7 cellular contexts compared by ENCODE assay signal in the genomic region with DNA sequence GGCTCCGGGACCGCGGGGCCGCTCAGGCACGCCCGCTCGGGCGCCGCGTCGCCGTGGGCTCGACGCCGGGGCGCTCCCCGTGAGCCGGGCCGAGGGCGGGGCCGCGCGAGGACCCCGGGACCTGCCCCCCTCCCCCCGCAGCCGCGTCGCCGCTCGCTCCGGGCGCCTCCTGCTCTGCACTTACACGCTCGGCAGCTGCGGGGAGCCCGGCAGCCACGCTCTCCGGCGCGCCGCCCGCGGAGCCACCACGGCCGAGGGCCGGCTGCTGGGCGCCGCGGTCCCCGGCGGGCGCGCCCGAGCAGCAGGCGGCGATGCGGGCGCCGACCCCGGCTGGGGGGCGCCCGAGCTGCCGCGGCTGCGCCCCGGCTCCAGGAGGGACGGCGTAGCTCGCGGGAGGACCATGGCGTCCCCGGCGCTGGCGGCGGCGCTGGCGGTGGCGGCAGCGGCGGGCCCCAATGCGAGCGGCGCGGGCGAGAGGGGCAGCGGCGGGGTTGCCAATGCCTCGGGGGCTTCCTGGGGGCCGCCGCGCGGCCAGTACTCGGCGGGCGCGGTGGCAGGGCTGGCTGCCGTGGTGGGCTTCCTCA. TPM values are rescaled to one million over a fixed set of nuclear protein-coding genes. Genes with fewer than 3 reads are reported as not detected.
DNase-seq lines count a peak whose midpoint lies in the region; ATAC-seq and TF ChIP-seq lines count a peak whose summit lies in the region.

A gene (plus strand): TSS at position 179 of the 584 bp plus-strand sequence. CDS start 222 bp downstream, at position 401.

- no peaks in the 10 kb centered on the region for H3K36me3 Mint-ChIP-seq in activated CD8-positive, alpha-beta T cell treated with anti-CD3 and anti-CD28 coated beads for 36 hours (ENCODE audit: low read depth)

- CTCF ChIA-PET in activated CD8-positive, alpha-beta T cell treated with anti-CD3 and anti-CD28 coated beads for 36 hours (lab: Charles Lee), result interaction anchor here (1.5 to 2.7 kb wide), 2 partner anchors 13 to 115 kb away, joined by 3 to 9 read pairs; no protein-coding TSS in a partner anchor

- H3K9me3 Mint-ChIP-seq in activated CD8-positive, alpha-beta T cell treated with anti-CD3 and anti-CD28 coated beads for 36 hours, result no peaks in the 10 kb centered on the region

- H2AFZ ChIP-seq in GM23248 (peak within 1 kb of the TSS; percentile 78), hepatocyte (no peak within 1 kb of the TSS), smooth muscle cell (ENCODE audit: low read depth) (peak within 1 kb of the TSS; percentile 31)

- H3K4me3 Mint-ChIP-seq in activated CD8-positive, alpha-beta T cell treated with anti-CD3 and anti-CD28 coated beads for 36 hours, result peak within 1 kb of the TSS; percentile 52

- H4K20me1 ChIP-seq in GM23248 (ENCODE audit: insufficient read depth), result no peaks in the 10 kb centered on the region
- H4K20me1 ChIP-seq in hepatocyte (ENCODE audit: insufficient read depth, poor library complexity, severe bottlenecking), result peaks cover 2% of the 10 kb centered on the region
- no peaks in the 10 kb centered on the region for H4K20me1 ChIP-seq in smooth muscle cell (ENCODE audit: low read depth)

- peak within 1 kb of the TSS; percentile 21; the same call in 1 of the 2 replicates for H3K9ac ChIP-seq in GM23248
- no peak within 1 kb of the TSS for H3K9ac ChIP-seq in smooth muscle cell (ENCODE audit: low read depth)

- in situ Hi-C loops in GM23248 (cut with MboI), result no loop called here

- no peaks in the 10 kb centered on the region for H3K9me3 ChIP-seq in GM23248 (ENCODE audit: low read depth)
- H3K9me3 ChIP-seq in hepatocyte (ENCODE audit: low read depth), result no peaks in the 10 kb centered on the region
- H3K9me3 ChIP-seq in smooth muscle cell (replicated peaks; ENCODE audit: low read depth), result no peaks in the 10 kb centered on the region
- H3K9me3 ChIP-seq in left lung, result no peaks in the 10 kb centered on the region

- ATAC-seq in activated CD8-positive, alpha-beta T cell treated with anti-CD3 and anti-CD28 coated beads for 36 hours, result no peak
- ATAC-seq in left lung, result no peak

- H3K4me1 ChIP-seq in GM23248 (ENCODE audit: insufficient read depth), result no peaks in the 10 kb centered on the region
- H3K4me1 ChIP-seq in hepatocyte (ENCODE audit: insufficient read depth), result no peaks in the 10 kb centered on the region
- no peaks in the 10 kb centered on the region for H3K4me1 ChIP-seq in smooth muscle cell (ENCODE audit: low read depth)
- H3K4me1 ChIP-seq in left lung, result peaks cover 0 to 8% of the 10 kb centered on the region in 2 donors

- no peaks in the 10 kb centered on the region for H3K79me2 ChIP-seq in GM23248 (ENCODE audit: insufficient read depth)
- H3K79me2 ChIP-seq in hepatocyte, result no peaks in the 10 kb centered on the region
- no peaks in the 10 kb centered on the region for H3K79me2 ChIP-seq in smooth muscle cell (ENCODE audit: low read depth)

- TF ChIP-seq CTCF in activated CD8-positive, alpha-beta T cell treated with anti-CD3 and anti-CD28 coated beads for 36 hours (IDR thresholded peaks at IDR 0.05), result no peak
- TF ChIP-seq CTCF in hepatocyte (IDR thresholded peaks at IDR 0.05; ENCODE audit: poor library complexity) (no peak), smooth muscle cell (IDR thresholded peaks at IDR 0.05; ENCODE audit: borderline replicate concordance, insufficient read depth, poor library complexity, severe bottlenecking) (no peak), left lung (IDR thresholded peaks at IDR 0.05) (no peak)

- POLR2A ChIA-PET in activated CD8-positive, alpha-beta T cell treated with anti-CD3 and anti-CD28 coated beads for 36 hours (lab: Charles Lee), result no interaction called here

- H3K4me2 ChIP-seq in GM23248 (ENCODE audit: unreplicated experiment) (peak within 1 kb of the TSS; percentile 68), hepatocyte (peak within 1 kb of the TSS; percentile 97), smooth muscle cell (peak within 1 kb of the TSS; percentile 87)

- peaks cover 9% of the 10 kb centered on the region for H3K4me1 Mint-ChIP-seq in activated CD8-positive, alpha-beta T cell treated with anti-CD3 and anti-CD28 coated beads for 36 hours (ENCODE audit: low read depth)

- no peak within 1 kb of the TSS for H3K27ac Mint-ChIP-seq in activated CD8-positive, alpha-beta T cell treated with anti-CD3 and anti-CD28 coated beads for 36 hours

- intact Hi-C loops in activated CD8-positive, alpha-beta T cell treated with anti-CD3 and anti-CD28 coated beads for 36 hours (cut with micrococcal nuclease), result loop anchor here (5.0 kb wide), 1 partner anchor 116 kb away; no protein-coding TSS in a partner anchor
- intact Hi-C loops in left lung (cut with DNase I), result no loop called here

- H3K27ac ChIP-seq in GM23248 (no peak within 1 kb of the TSS), hepatocyte (no peak within 1 kb of the TSS), smooth muscle cell (ENCODE audit: low read depth) (no peak within 1 kb of the TSS), left lung (no peak within 1 kb of the TSS)

- peaks cover 36% of the 10 kb centered on the region for H3K27me3 ChIP-seq in GM23248 (replicated peaks; ENCODE audit: insufficient read depth)
- peaks cover 49% of the 10 kb centered on the region for H3K27me3 ChIP-seq in hepatocyte
- peaks cover 29% of the 10 kb centered on the region for H3K27me3 ChIP-seq in smooth muscle cell (ENCODE audit: low read depth)
- H3K27me3 ChIP-seq in left lung, result peaks cover 25 to 92% of the 10 kb centered on the region in 2 donors

- WGBS in GM23248 (ENCODE audit: low coverage in 1 of 2, low lambda C conversion rate in 2 of 2, missing lambda C conversion rate in 2 of 2), 2 experiments, result 2% methylated on average over 40 to 92 of the region's 97 CpGs
- under 1% methylated on average over 40 of the region's 97 CpGs for WGBS in hepatocyte (ENCODE audit: low lambda C conversion rate, missing lambda C conversion rate)
- 1% methylated on average over 74 of the region's 97 CpGs for WGBS in smooth muscle cell (ENCODE audit: low lambda C conversion rate)

- H3K36me3 ChIP-seq in GM23248 (ENCODE audit: low read depth) (no peaks in the 10 kb centered on the region), hepatocyte (replicated peaks; ENCODE audit: insufficient read depth, low read depth) (no peaks in the 10 kb centered on the region), smooth muscle cell (ENCODE audit: low read depth) (no peaks in the 10 kb centered on the region), left lung (no peaks in the 10 kb centered on the region)

- H3K4me3 ChIP-seq in GM23248, result peak within 1 kb of the TSS; percentile 72
- no peak within 1 kb of the TSS for H3K4me3 ChIP-seq in hepatocyte
- peak within 1 kb of the TSS; percentile 50 for H3K4me3 ChIP-seq in smooth muscle cell
- peak within 1 kb of the TSS in 1 of 2 donors; percentile 13 for H3K4me3 ChIP-seq in left lung

- no peaks in the 10 kb centered on the region for H3F3A ChIP-seq in GM23248 (ENCODE audit: insufficient read depth)
- no peaks in the 10 kb centered on the region for H3F3A ChIP-seq in smooth muscle cell (ENCODE audit: low read depth)

- DNase-seq in GM23248 (peak; percentile 59), hepatocyte (ENCODE audit: low spot score) (peak; percentile 79), smooth muscle cell (lab: John Stamatoyannopoulos, UW; ENCODE audit: unreplicated experiment) (no peak), NCI-H146 (lab: John Stamatoyannopoulos, UW) (no peak), islet precursor cell (no peak), left lung (no peak)
- DNase-seq in activated CD8-positive, alpha-beta T cell treated with anti-CD3 and anti-CD28 coated beads for 36 hours, result no peak

- H3K9me2 ChIP-seq in GM23248 (ENCODE audit: insufficient read depth) (no peaks in the 10 kb centered on the region), hepatocyte (replicated peaks; ENCODE audit: insufficient read depth) (no peaks in the 10 kb centered on the region)

- H3K27me3 Mint-ChIP-seq in activated CD8-positive, alpha-beta T cell treated with anti-CD3 and anti-CD28 coated beads for 36 hours, result peaks cover 21% of the 10 kb centered on the region

RNA-seq across cellular contexts. Expression of the gene that starts here (rescaled TPM):
- 2.2 and 3.9 TPM in 2 replicates for total RNA-seq in GM23248 (2014; rRNA removed; shearing (Covaris generic))
- polyA plus RNA-seq in GM23248 (2016; fragmentation: Nextera tagmentation; extraction: Ambion mirVana), result 0.09 and 0.14 TPM in 2 replicates
- under 1 TPM in 1 of 2 experiments, not detected in 1; 0.27 TPM for total RNA-seq in activated CD8-positive, alpha-beta T cell treated with anti-CD3 and anti-CD28 coated beads for 36 hours
- total RNA-seq in hepatocyte, result 4.9 and 6.3 TPM in 2 replicates
- polyA plus RNA-seq in hepatocyte, result 7.7 and 11.0 TPM in 2 replicates
- 1.6 and 1.7 TPM in 2 replicates for total RNA-seq in smooth muscle cell
- 0.53 and 1.5 TPM in 2 replicates for polyA plus RNA-seq in smooth muscle cell
- 1 to 10 TPM; 1.4 to 3.2 TPM for total RNA-seq in left lung

Comparison
In these comparisons a context has a peak if more than half of its experiments do, and no peak if none do; other contexts are left out.
1. DNase-seq: peak in GM23248 (single experiment) and hepatocyte (single experiment); none in activated CD8-positive, alpha-beta T cell treated with anti-CD3 and anti-CD28 coated beads for 36 hours (single experiment), smooth muscle cell (single experiment), NCI-H146 (single experiment), islet precursor cell (single experiment) and left lung (0 of 2).
2. Peak in every context shown above with its lines, with median percentiles within 50 percentile points of each other: H3K4me2 ChIP-seq.